Comparison of ENCODE assay signal across 1 cellular context in the genomic region with DNA sequence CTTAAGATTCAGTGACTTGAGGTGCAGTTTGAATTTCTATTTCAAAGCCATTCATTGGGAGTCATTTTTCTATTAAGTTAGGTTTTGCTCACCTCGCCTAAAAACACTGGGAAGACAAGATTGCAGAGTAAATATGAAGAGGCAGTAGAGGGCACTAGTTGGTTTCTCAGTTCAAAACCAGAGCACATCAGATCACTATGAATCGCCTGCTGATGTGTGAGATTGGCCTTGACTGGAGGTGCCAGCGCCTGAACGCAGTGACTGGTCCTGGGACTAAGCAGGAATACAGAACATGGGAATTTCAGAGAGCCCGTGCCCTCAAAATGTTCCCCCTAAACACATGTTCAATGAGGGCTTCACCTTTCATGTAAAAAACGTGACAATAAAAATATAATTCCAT.
TF ChIP-seq lines count a peak whose summit lies in the region.

No MANE protein-coding gene starts in this region.

TF ChIP-seq in neural cell, 6 proteins besides CTCF, POLR2A, EP300 and RAD21 (continued from another document):
- TF ChIP-seq, protein P1, sequence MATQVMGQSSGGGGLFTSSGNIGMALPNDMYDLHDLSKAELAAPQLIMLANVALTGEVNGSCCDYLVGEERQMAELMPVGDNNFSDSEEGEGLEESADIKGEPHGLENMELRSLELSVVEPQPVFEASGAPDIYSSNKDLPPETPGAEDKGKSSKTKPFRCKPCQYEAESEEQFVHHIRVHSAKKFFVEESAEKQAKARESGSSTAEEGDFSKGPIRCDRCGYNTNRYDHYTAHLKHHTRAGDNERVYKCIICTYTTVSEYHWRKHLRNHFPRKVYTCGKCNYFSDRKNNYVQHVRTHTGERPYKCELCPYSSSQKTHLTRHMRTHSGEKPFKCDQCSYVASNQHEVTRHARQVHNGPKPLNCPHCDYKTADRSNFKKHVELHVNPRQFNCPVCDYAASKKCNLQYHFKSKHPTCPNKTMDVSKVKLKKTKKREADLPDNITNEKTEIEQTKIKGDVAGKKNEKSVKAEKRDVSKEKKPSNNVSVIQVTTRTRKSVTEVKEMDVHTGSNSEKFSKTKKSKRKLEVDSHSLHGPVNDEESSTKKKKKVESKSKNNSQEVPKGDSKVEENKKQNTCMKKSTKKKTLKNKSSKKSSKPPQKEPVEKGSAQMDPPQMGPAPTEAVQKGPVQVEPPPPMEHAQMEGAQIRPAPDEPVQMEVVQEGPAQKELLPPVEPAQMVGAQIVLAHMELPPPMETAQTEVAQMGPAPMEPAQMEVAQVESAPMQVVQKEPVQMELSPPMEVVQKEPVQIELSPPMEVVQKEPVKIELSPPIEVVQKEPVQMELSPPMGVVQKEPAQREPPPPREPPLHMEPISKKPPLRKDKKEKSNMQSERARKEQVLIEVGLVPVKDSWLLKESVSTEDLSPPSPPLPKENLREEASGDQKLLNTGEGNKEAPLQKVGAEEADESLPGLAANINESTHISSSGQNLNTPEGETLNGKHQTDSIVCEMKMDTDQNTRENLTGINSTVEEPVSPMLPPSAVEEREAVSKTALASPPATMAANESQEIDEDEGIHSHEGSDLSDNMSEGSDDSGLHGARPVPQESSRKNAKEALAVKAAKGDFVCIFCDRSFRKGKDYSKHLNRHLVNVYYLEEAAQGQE (IDR thresholded peaks at IDR 0.05; ENCODE audit: borderline replicate concordance) = no peak
- TF ChIP-seq SMC3 (conservative IDR thresholded peaks at IDR 0.05; ENCODE audit: poor library complexity) = peak; percentile 73
- TF ChIP-seq EZH2 (IDR thresholded peaks at IDR 0.05; ENCODE audit: borderline replicate concordance, insufficient read depth, low read length, poor library complexity, severe bottlenecking) = no peak
- no peak for TF ChIP-seq POLR2AphosphoS5 (IDR thresholded peaks at IDR 0.05)
